In genomic region chr11:123719452-123719851, GRCh38 we compare ENCODE assay signal across 23 cellular contexts. TPM values are rescaled to one million over a fixed set of nuclear protein-coding genes. Genes with fewer than 3 reads are reported as not detected.
A peak's percentile ranks its signal among the peaks of the same experiment; 100 is the strongest.
DNase-seq lines count a peak whose midpoint lies in the region; ATAC-seq, FAIRE-seq and TF ChIP-seq lines count a peak whose summit lies in the region.
"Had no signal": no experiment of that assay in that cellular context is flagged by ENCODE, and none has a peak within 500 bp of the region (broad histone marks: within the 10 kb centered on the region; RNA-seq: fewer than 3 reads in every experiment).

No MANE protein-coding gene starts in this region.

- H4K8ac ChIP-seq in mesenchymal stem cell (ENCODE audit: low read length) = no peak overlapping the region

- H3K36me3 ChIP-seq in K562 (ENCODE audit: control insufficient read depth, insufficient read depth, low read length) (peaks cover under 1% of the 10 kb centered on the region; the same call in 1 of the 3 replicates), mesenchymal stem cell (ENCODE audit: control insufficient read depth in 1 of 2, insufficient read depth in 2 of 2, low read depth in 1 of 2, low read length in 2 of 2) (peaks cover 2 to 7% of the 10 kb centered on the region in 2 experiments), uterus (no peaks in the 10 kb centered on the region)
- H3K36me3 ChIP-seq: adrenal gland, prostate gland had no signal

- H2BK5ac ChIP-seq in mesenchymal stem cell (ENCODE audit: low read depth, low read length, poor library complexity, severe bottlenecking) = no peak overlapping the region

- 0 out of 5 replicates have a peak, but pooled peaks cover 0 to 6% of the 10 kb centered on the region in 2 experiments for H3K27me3 ChIP-seq in K562 (ENCODE audit: control insufficient read depth in 2 of 2, insufficient read depth in 2 of 2, low read length in 2 of 2)
- peaks cover 0 to 16% of the 10 kb centered on the region in 2 experiments for H3K27me3 ChIP-seq in mesenchymal stem cell (ENCODE audit: control insufficient read depth in 1 of 2, insufficient read depth in 1 of 2, low read length in 2 of 2)
- H3K27me3 ChIP-seq in uterus = no peaks in the 10 kb centered on the region
- H3K27me3 ChIP-seq: tibial nerve had no signal

- H2AFZ ChIP-seq in K562 (ENCODE audit: low read depth, low read length) (no peak overlapping the region), mesenchymal stem cell (ENCODE audit: low read depth, low read length) (no peak overlapping the region)

- POLR2A ChIA-PET in K562 (lab: Yijun Ruan, JAX) = no interaction called here

- H2BK120ac ChIP-seq in mesenchymal stem cell (ENCODE audit: low read depth, low read length) = no peak overlapping the region

- in situ Hi-C loops in K562 (cut with MboI) = no loop called here

- no peak overlapping the region for H4K91ac ChIP-seq in mesenchymal stem cell (ENCODE audit: low read length)

- no peak for TF ChIP-seq EP300 in K562 (IDR thresholded peaks at IDR 0.05; ENCODE audit: low read length)

- intact Hi-C loops in K562 (cut with micrococcal nuclease) = no loop called here
- intact Hi-C loops in uterus (cut with DNase I; ENCODE audit: low total_unique reads) = no loop called here

- H3K4me3 ChIP-seq in K562 = no peak overlapping the region
- H3K4me3 ChIP-seq in mesenchymal stem cell (ENCODE audit: insufficient read depth in 1 of 2, low read depth in 1 of 2, low read length in 2 of 2) = no peak overlapping the region
- H3K4me3 ChIP-seq in uterus = no peak overlapping the region
- H3K4me3 ChIP-seq: adrenal gland, MG63, prostate gland, tibial nerve had no signal

- no peak overlapping the region for H2BK12ac ChIP-seq in mesenchymal stem cell (ENCODE audit: low read length in 2 of 2)

- DNase-seq in ELR (ENCODE audit: low read depth) (peak; percentile 67), NCI-H226 (peak; percentile 10), K562 (ENCODE audit: extremely low read depth in 1 of 4, low spot score in 3 of 4) (no peak), mesenchymal stem cell (peak; percentile 32), uterus (no peak), NCI-H748 (lab: John Stamatoyannopoulos, UW; ENCODE audit: unreplicated experiment) (no peak)
- no peak for DNase-seq in stimulated activated CD4-positive, alpha-beta T cell treated with anti-CD3 and anti-CD28 coated beads, Interleukin-12 subunit alpha, Interleukin-12 subunit beta, amount 100 ng/mL, for 4 hours
- DNase-seq: activated CD4-positive, alpha-beta T cell treated with anti-CD3 and anti-CD28 coated beads, Interleukin-2, amount 10 ng/mL, durations not matched to agents 24 days and 14 days; adrenal gland; Calu3; glutamatergic neuron; MG63; NCI-H1417 treated with DMSO at 0.1 percent for 48 hours; NCI-H526; Right ventricle myocardium superior; small intestine; stimulated activated CD4-positive, alpha-beta T cell treated with anti-CD3 and anti-CD28 coated beads, Interleukin-4, amount 100 ng/mL, for 24 hours had no signal

- H3K79me2 ChIP-seq in K562 (ENCODE audit: control insufficient read depth, insufficient read depth, low read length) = no peaks in the 10 kb centered on the region

- H3K4me2 ChIP-seq in K562 (ENCODE audit: insufficient read depth, low read length) = no peak overlapping the region
- no peak overlapping the region for H3K4me2 ChIP-seq in mesenchymal stem cell (ENCODE audit: low read length, poor library complexity, severe bottlenecking)

- H3K79me1 ChIP-seq in mesenchymal stem cell (replicated peaks; ENCODE audit: low read length, poor library complexity, severe bottlenecking) = no peaks in the 10 kb centered on the region

- H3K4ac ChIP-seq in mesenchymal stem cell (ENCODE audit: low read depth in 1 of 2, low read length in 2 of 2) = no peak overlapping the region

- TF ChIP-seq POLR2A in K562 (conservative IDR thresholded peaks at IDR 0.05) (no peak), uterus (IDR thresholded peaks at IDR 0.05) (no peak)

- no peak for TF ChIP-seq RAD21 in K562 (CRISPR knock-in tag; conservative IDR thresholded peaks at IDR 0.05 in 1 of 2, IDR thresholded peaks at IDR 0.05 in 1 of 2)

- H3K9ac ChIP-seq in K562 (ENCODE audit: insufficient read depth in 1 of 2, low read depth in 2 of 2, low read length in 2 of 2) (no peak overlapping the region), mesenchymal stem cell (ENCODE audit: low read length) (no peak overlapping the region)

- no TSS peak for BruUV-seq in K562 (replicated peaks; lab: Mats Ljungman, UMichigan)

- no peak for ATAC-seq in K562
- ATAC-seq: left lobe of liver had no signal

- H3K27ac ChIP-seq in K562 (ENCODE audit: extremely low read depth, low read depth, low read length) (no peak overlapping the region), mesenchymal stem cell (ENCODE audit: low read length, poor library complexity, severe bottlenecking) (no peak overlapping the region), uterus (no peak overlapping the region)
- H3K27ac ChIP-seq: adrenal gland, prostate gland, tibial nerve had no signal

- WGBS in K562 (ENCODE audit: insufficient coverage, low coverage, missing lambda C conversion rate) = 0% methylated on average over 1 of the region's 1 CpG
- WGBS in mesenchymal stem cell = no CpG with 5 or more reads among the region's 1 CpG

- H3K14ac ChIP-seq in mesenchymal stem cell (ENCODE audit: low read length in 2 of 2) = no peak overlapping the region

- H3K23ac ChIP-seq in mesenchymal stem cell (ENCODE audit: low read length in 2 of 2) = no peak overlapping the region

- no peaks in the 10 kb centered on the region for H3K9me3 ChIP-seq in K562 (replicated peaks; ENCODE audit: control insufficient read depth, insufficient read depth, low read depth, low read length)
- H3K9me3 ChIP-seq in mesenchymal stem cell (ENCODE audit: control insufficient read depth, low read length) = no peaks in the 10 kb centered on the region
- H3K9me3 ChIP-seq in uterus = no peaks in the 10 kb centered on the region
- H3K9me3 ChIP-seq: adrenal gland, MG63, prostate gland, tibial nerve had no signal

- TF ChIP-seq CTCF in K562 (IDR thresholded peaks at IDR 0.05 in 2 of 3, conservative IDR thresholded peaks at IDR 0.05 in 1 of 3; ENCODE audit: insufficient read depth in 2 of 3, low read depth in 1 of 3, low read length in 3 of 3) (no peak), uterus (IDR thresholded peaks at IDR 0.05) (no peak)

- H3K4me1 ChIP-seq in K562 (replicated peaks in 1 of 2; ENCODE audit: control insufficient read depth in 2 of 2, insufficient read depth in 2 of 2, low read length in 2 of 2) (no peaks in the 10 kb centered on the region), mesenchymal stem cell (ENCODE audit: control insufficient read depth, insufficient read depth, low read depth, low read length) (no peaks in the 10 kb centered on the region), uterus (no peaks in the 10 kb centered on the region)
- H3K4me1 ChIP-seq: adrenal gland, prostate gland, tibial nerve had no signal

- H2BK15ac ChIP-seq in mesenchymal stem cell (ENCODE audit: low read depth, poor library complexity, severe bottlenecking) = no peak overlapping the region

- H4K20me1 ChIP-seq in K562 (replicated peaks; ENCODE audit: control insufficient read depth, insufficient read depth, low read length) = no peaks in the 10 kb centered on the region; the same call in 1 of the 2 replicates

- CTCF ChIA-PET in K562 (lab: Yijun Ruan, JAX; ENCODE audit: low intra/inter-chr PET ratio) = no interaction called here

- H3K18ac ChIP-seq in mesenchymal stem cell (ENCODE audit: low read depth in 1 of 2, low read length in 2 of 2) = no peak overlapping the region

- H3K9me1 ChIP-seq in K562 (ENCODE audit: control insufficient read depth, insufficient read depth, low read length) = no peaks in the 10 kb centered on the region

- no peak for FAIRE-seq in K562 (lab: Jason Lieb, UNC)

- H2AK5ac ChIP-seq in mesenchymal stem cell (ENCODE audit: low read length, severe bottlenecking) = no peak overlapping the region

RNA-seq across cellular contexts. Expression of gene ZNF202, which starts 22.0 kb away (rescaled TPM):
- total RNA-seq in K562 (2011; cell fraction: chromatin; rRNA removed; ENCODE audit: low replicate concordance) = 32.9 and 33.2 TPM in 2 replicates
- total RNA-seq in K562 (2011; cell fraction: nucleolus; rRNA removed) = 25.8 and 26.8 TPM in 2 replicates
- 25.2 and 28.8 TPM in 2 replicates for total RNA-seq in K562 (2011; cell fraction: nucleoplasm; rRNA removed)
- total RNA-seq in K562 (2014; rRNA removed) (11.9 and 12.9 TPM in 2 replicates), K562 (2014; rRNA removed; fragmentation: Illumina TruSeq; extraction: Trizol) (14.4 and 15.3 TPM in 2 replicates), K562 (2015; rRNA removed; fragmentation: Illumina TruSeq; extraction: Trizol) (17.7 and 18.7 TPM in 2 replicates), K562 (2021) (12.7 and 16.5 TPM in 2 replicates), uterus (10 to 100 TPM in 2 of 4 donors, 1 to 10 TPM in 1, under 1 TPM in 1; 0.77 to 23.3 (median 12.7) TPM)
- polyA plus RNA-seq in K562 (2011; rRNA removed) (9.6 and 15.2 TPM in 2 replicates), K562 (2014; fragmentation: Illumina TruSeq; extraction: Trizol) (11.6 and 12.2 TPM in 2 replicates), K562 (2014; fragmentation: Nextera tagmentation; extraction: Ambion mirVana) (1 to 10 TPM; 2.3 to 3.5 TPM), K562 (2014; rRNA removed) (12.7 and 16.4 TPM in 2 replicates)
- polyA plus RNA-seq in K562 (2011; cell fraction: cytosol; rRNA removed) = 5.0 and 5.2 TPM in 2 replicates
- 27.6 and 40.5 TPM in 2 replicates for polyA plus RNA-seq in K562 (2011; cell fraction: nucleus; rRNA removed)
- 7.2 and 9.9 TPM in 2 replicates for polyA plus RNA-seq in K562 (2012)
- polyA minus RNA-seq in K562 (2011; rRNA and poly(A)+ RNA removed) = 10.0 and 14.7 TPM in 2 replicates
- polyA minus RNA-seq in K562 (2011; cell fraction: cytosol; rRNA and poly(A)+ RNA removed) = 3.2 and 4.3 TPM in 2 replicates
- 21.9 and 22.8 TPM in 2 replicates for polyA minus RNA-seq in K562 (2011; cell fraction: nucleus; rRNA and poly(A)+ RNA removed)
- polyA plus RNA-seq in mesenchymal stem cell (2013, experiment 1 of 2) = 3.0 TPM
- polyA plus RNA-seq in mesenchymal stem cell (2013, experiment 2 of 2) = 3.6 TPM

RNA-seq across cellular contexts. Expression of gene OR6X1, which starts 34.9 kb away (rescaled TPM):
- not detected in 2 replicates for total RNA-seq in K562 (2011; cell fraction: chromatin; rRNA removed; ENCODE audit: low replicate concordance)
- total RNA-seq in K562 (2011; cell fraction: nucleolus; rRNA removed) = not detected in 2 replicates
- total RNA-seq in K562 (2011; cell fraction: nucleoplasm; rRNA removed) = not detected in 2 replicates
- total RNA-seq in K562 (2014; rRNA removed) = not detected in 2 replicates
- not detected in 2 replicates for total RNA-seq in K562 (2014; rRNA removed; fragmentation: Illumina TruSeq; extraction: Trizol)
- total RNA-seq in K562 (2015; rRNA removed; fragmentation: Illumina TruSeq; extraction: Trizol) = not detected in 2 replicates
- total RNA-seq in K562 (2021) = not detected in 2 replicates
- polyA plus RNA-seq in K562 (2011; rRNA removed) = not detected in 2 replicates
- polyA plus RNA-seq in K562 (2011; cell fraction: cytosol; rRNA removed) = not detected in 2 replicates
- not detected in 2 replicates for polyA plus RNA-seq in K562 (2011; cell fraction: nucleus; rRNA removed)
- not detected in 2 replicates for polyA plus RNA-seq in K562 (2012)
- not detected in 2 replicates for polyA plus RNA-seq in K562 (2014; fragmentation: Illumina TruSeq; extraction: Trizol)
- not detected for polyA plus RNA-seq in K562 (2014; fragmentation: Nextera tagmentation; extraction: Ambion mirVana)
- not detected in 2 replicates for polyA plus RNA-seq in K562 (2014; rRNA removed)
- not detected in 2 replicates for polyA minus RNA-seq in K562 (2011; rRNA and poly(A)+ RNA removed)
- not detected in 2 replicates for polyA minus RNA-seq in K562 (2011; cell fraction: cytosol; rRNA and poly(A)+ RNA removed)
- not detected in 2 replicates for polyA minus RNA-seq in K562 (2011; cell fraction: nucleus; rRNA and poly(A)+ RNA removed)
- not detected for polyA plus RNA-seq in mesenchymal stem cell (2013, experiment 1 of 2)
- not detected for polyA plus RNA-seq in mesenchymal stem cell (2013, experiment 2 of 2)
- total RNA-seq in uterus = not detected
- total RNA-seq: activated CD4-positive, alpha-beta T cell treated with anti-CD3 and anti-CD28 coated beads, Interleukin-2, amount 10 ng/mL, durations not matched to agents 24 days and 14 days; adrenal gland; Calu3; left lobe of liver; mesothelial cell of epicardium; prostate gland; Right ventricle myocardium superior; tibial nerve had no signal
- polyA plus RNA-seq: adrenal gland, BJ, esophagus, small intestine had no signal

Comparison
In these comparisons a context has a peak if more than half of its experiments do, and no peak if none do; other contexts are left out.
1. DNase-seq: peak in ELR (single experiment), NCI-H226 (single experiment) and mesenchymal stem cell (single experiment); none in K562 (0 of 4), uterus (0 of 2), NCI-H748 (single experiment) and stimulated activated CD4-positive, alpha-beta T cell treated with anti-CD3 and anti-CD28 coated beads, Interleukin-12 subunit alpha, Interleukin-12 subunit beta, amount 100 ng/mL, for 4 hours (single experiment).